Comparison of ENCODE assay signal across 11 cellular contexts in genomic region chr2:85647823-85648526, GRCh38. TPM values are rescaled to one million over a fixed set of nuclear protein-coding genes. Genes with fewer than 3 reads are reported as not detected.
DNase-seq lines count a peak whose midpoint lies in the region; ATAC-seq and TF ChIP-seq lines count a peak whose summit lies in the region.
"Had no signal": no experiment of that assay in that cellular context is flagged by ENCODE, and none has a peak within 500 bp of the region (broad histone marks: within the 10 kb centered on the region; RNA-seq: fewer than 3 reads in every experiment).

No MANE protein-coding gene starts in this region.

- BruUV-seq in Calu3 (replicated peaks; lab: Mats Ljungman, UMichigan): no TSS peak

- CTCF ChIA-PET in activated CD4-positive, alpha-beta memory T cell treated with anti-CD3 and anti-CD28 coated beads, Interleukin-2, amount 10 ng/mL, durations not matched to agents 7 days and 5 days (lab: Charles Lee): interaction anchor here (1.0 to 8.0 kb wide), 9 partner anchors 11 to 212 kb away, joined by 3 to 83 read pairs (median 5); no protein-coding TSS in a partner anchor
- CTCF ChIA-PET in activated CD4-positive, alpha-beta memory T cell treated with anti-CD3 and anti-CD28 coated beads for 36 hours (lab: Charles Lee): interaction anchor here (1.1 to 4.5 kb wide), 3 partner anchors 11 to 27 kb away, joined by 3 to 35 read pairs (median 3); no protein-coding TSS in a partner anchor
- CTCF ChIA-PET in Calu3 (lab: Charles Lee): interaction anchor here (3.0 kb wide), 1 partner anchor 11 kb away, joined by 10 read pairs; no protein-coding TSS in a partner anchor

- DNase-seq in activated CD4-positive, alpha-beta memory T cell treated with anti-CD3 and anti-CD28 coated beads, Interleukin-2, amount 10 ng/mL, durations not matched to agents 7 days and 5 days: no peak
- DNase-seq in activated CD4-positive, alpha-beta memory T cell treated with anti-CD3 and anti-CD28 coated beads for 36 hours: no peak
- DNase-seq in SKM-1 (lab: John Stamatoyannopoulos, UW; ENCODE audit: unreplicated experiment) (peak; percentile 46), OCI-M1 (lab: John Stamatoyannopoulos, UW) (no peak), NCI-H2107 (lab: John Stamatoyannopoulos, UW) (no peak), Calu3 (no peak)
- DNase-seq: stimulated activated CD4-positive, alpha-beta T cell treated with anti-CD3 and anti-CD28 coated beads, Interleukin-2, amount 100 ng/mL, for 48 hours had no signal

- no peaks in the 10 kb centered on the region for H3K27me3 Mint-ChIP-seq in activated CD4-positive, alpha-beta memory T cell treated with anti-CD3 and anti-CD28 coated beads, Interleukin-2, amount 10 ng/mL, durations not matched to agents 7 days and 5 days
- H3K27me3 Mint-ChIP-seq in activated CD4-positive, alpha-beta memory T cell treated with anti-CD3 and anti-CD28 coated beads for 36 hours: no peaks in the 10 kb centered on the region
- no peaks in the 10 kb centered on the region for H3K27me3 Mint-ChIP-seq in stimulated activated memory B cell treated with anti-CD40 and anti-IgM and Interleukin-4, amounts not matched to agents 10 μg/mL and 1 μg/mL and 100 μg/mL, for 72 hours
- H3K27me3 Mint-ChIP-seq in Calu3 (ENCODE audit: unreplicated experiment): no peaks in the 10 kb centered on the region

- H3K36me3 Mint-ChIP-seq in activated CD4-positive, alpha-beta memory T cell treated with anti-CD3 and anti-CD28 coated beads, Interleukin-2, amount 10 ng/mL, durations not matched to agents 7 days and 5 days (ENCODE audit: low read depth): peaks cover 67% of the 10 kb centered on the region
- H3K36me3 Mint-ChIP-seq in activated CD4-positive, alpha-beta memory T cell treated with anti-CD3 and anti-CD28 coated beads for 36 hours: peaks cover 54% of the 10 kb centered on the region
- H3K36me3 Mint-ChIP-seq in stimulated activated memory B cell treated with anti-CD40 and anti-IgM and Interleukin-4, amounts not matched to agents 10 μg/mL and 1 μg/mL and 100 μg/mL, for 72 hours: peaks cover 64% of the 10 kb centered on the region
- H3K36me3 Mint-ChIP-seq in Calu3 (ENCODE audit: insufficient read depth, unreplicated experiment): peaks cover 59% of the 10 kb centered on the region

- H3K4me1 Mint-ChIP-seq in activated CD4-positive, alpha-beta memory T cell treated with anti-CD3 and anti-CD28 coated beads, Interleukin-2, amount 10 ng/mL, durations not matched to agents 7 days and 5 days: peaks cover 10% of the 10 kb centered on the region
- peaks cover 3% of the 10 kb centered on the region for H3K4me1 Mint-ChIP-seq in activated CD4-positive, alpha-beta memory T cell treated with anti-CD3 and anti-CD28 coated beads for 36 hours (ENCODE audit: low read depth)
- peaks cover 26% of the 10 kb centered on the region for H3K4me1 Mint-ChIP-seq in stimulated activated memory B cell treated with anti-CD40 and anti-IgM and Interleukin-4, amounts not matched to agents 10 μg/mL and 1 μg/mL and 100 μg/mL, for 72 hours
- no peaks in the 10 kb centered on the region for H3K4me1 Mint-ChIP-seq in Calu3 (ENCODE audit: low read depth, unreplicated experiment)
- H3K4me1 Mint-ChIP-seq: GM23338 had no signal

- H3K9me3 Mint-ChIP-seq in activated CD4-positive, alpha-beta memory T cell treated with anti-CD3 and anti-CD28 coated beads, Interleukin-2, amount 10 ng/mL, durations not matched to agents 7 days and 5 days: no peaks in the 10 kb centered on the region
- no peaks in the 10 kb centered on the region for H3K9me3 Mint-ChIP-seq in activated CD4-positive, alpha-beta memory T cell treated with anti-CD3 and anti-CD28 coated beads for 36 hours
- no peaks in the 10 kb centered on the region for H3K9me3 Mint-ChIP-seq in stimulated activated memory B cell treated with anti-CD40 and anti-IgM and Interleukin-4, amounts not matched to agents 10 μg/mL and 1 μg/mL and 100 μg/mL, for 72 hours
- H3K9me3 Mint-ChIP-seq in Calu3 (ENCODE audit: low read depth, unreplicated experiment): no peaks in the 10 kb centered on the region
- H3K9me3 Mint-ChIP-seq: GM23338 had no signal

- peak; percentile 76 for ATAC-seq in HG02885 (IDR thresholded peaks at IDR 0.05; ENCODE audit: poor library complexity, unreplicated experiment)
- peak; percentile 99 for ATAC-seq in stimulated activated memory B cell treated with anti-CD40 and anti-IgM and Interleukin-4, amounts not matched to agents 10 μg/mL and 1 μg/mL and 100 μg/mL, for 72 hours

- TF ChIP-seq CTCF in Calu3 (IDR thresholded peaks at IDR 0.05; ENCODE audit: unreplicated experiment): no peak

- intact Hi-C loops in activated CD4-positive, alpha-beta memory T cell treated with anti-CD3 and anti-CD28 coated beads for 36 hours (cut with micrococcal nuclease): no loop called here
- intact Hi-C loops in Calu3 (cut with micrococcal nuclease; ENCODE audit: unreplicated experiment): loop anchor here (5.0 kb wide), 1 partner anchor 59 kb away; no protein-coding TSS in a partner anchor

- POLR2A ChIA-PET in activated CD4-positive, alpha-beta memory T cell treated with anti-CD3 and anti-CD28 coated beads, Interleukin-2, amount 10 ng/mL, durations not matched to agents 7 days and 5 days (lab: Charles Lee): no interaction called here
- POLR2A ChIA-PET in activated CD4-positive, alpha-beta memory T cell treated with anti-CD3 and anti-CD28 coated beads for 36 hours (lab: Charles Lee): no interaction called here

- H3K27ac Mint-ChIP-seq in activated CD4-positive, alpha-beta memory T cell treated with anti-CD3 and anti-CD28 coated beads, Interleukin-2, amount 10 ng/mL, durations not matched to agents 7 days and 5 days: peak overlapping the region; percentile 34
- no peak overlapping the region for H3K27ac Mint-ChIP-seq in activated CD4-positive, alpha-beta memory T cell treated with anti-CD3 and anti-CD28 coated beads for 36 hours
- H3K27ac Mint-ChIP-seq in stimulated activated memory B cell treated with anti-CD40 and anti-IgM and Interleukin-4, amounts not matched to agents 10 μg/mL and 1 μg/mL and 100 μg/mL, for 72 hours: peak overlapping the region; percentile 30
- no peak overlapping the region for H3K27ac Mint-ChIP-seq in Calu3 (ENCODE audit: unreplicated experiment)
- H3K27ac Mint-ChIP-seq: GM23338 had no signal

- no peak overlapping the region for H3K4me3 Mint-ChIP-seq in activated CD4-positive, alpha-beta memory T cell treated with anti-CD3 and anti-CD28 coated beads, Interleukin-2, amount 10 ng/mL, durations not matched to agents 7 days and 5 days
- H3K4me3 Mint-ChIP-seq in activated CD4-positive, alpha-beta memory T cell treated with anti-CD3 and anti-CD28 coated beads for 36 hours: no peak overlapping the region
- peak overlapping the region; percentile 2 for H3K4me3 Mint-ChIP-seq in stimulated activated memory B cell treated with anti-CD40 and anti-IgM and Interleukin-4, amounts not matched to agents 10 μg/mL and 1 μg/mL and 100 μg/mL, for 72 hours
- no peak overlapping the region for H3K4me3 Mint-ChIP-seq in Calu3 (ENCODE audit: low read depth, unreplicated experiment)
- H3K4me3 Mint-ChIP-seq: GM23338 had no signal

RNA-seq across cellular contexts. Expression of gene SFTPB, which starts 20.0 kb away (rescaled TPM):
- total RNA-seq in activated CD4-positive, alpha-beta memory T cell treated with anti-CD3 and anti-CD28 coated beads, Interleukin-2, amount 10 ng/mL, durations not matched to agents 7 days and 5 days: not detected
- total RNA-seq in activated CD4-positive, alpha-beta memory T cell treated with anti-CD3 and anti-CD28 coated beads for 36 hours: not detected
- not detected in 2 replicates for total RNA-seq in Calu3 (2022)
- total RNA-seq: GM23338, urinary bladder had no signal

RNA-seq across cellular contexts. Expression of gene USP39, which starts 32.0 kb away (rescaled TPM):
- total RNA-seq in activated CD4-positive, alpha-beta memory T cell treated with anti-CD3 and anti-CD28 coated beads, Interleukin-2, amount 10 ng/mL, durations not matched to agents 7 days and 5 days: 10 to 100 TPM; 69.1 to 71.2 TPM
- 10 to 100 TPM; 83.2 to 83.4 TPM for total RNA-seq in activated CD4-positive, alpha-beta memory T cell treated with anti-CD3 and anti-CD28 coated beads for 36 hours
- 58.4 and 62.6 TPM in 2 replicates for total RNA-seq in Calu3 (2022)

RNA-seq across cellular contexts. Expression of gene C2orf68, which starts 36.1 kb away (rescaled TPM):
- 10 to 100 TPM; 48.8 to 50.9 TPM for total RNA-seq in activated CD4-positive, alpha-beta memory T cell treated with anti-CD3 and anti-CD28 coated beads, Interleukin-2, amount 10 ng/mL, durations not matched to agents 7 days and 5 days
- 10 to 100 TPM; 36.3 to 39.1 TPM for total RNA-seq in activated CD4-positive, alpha-beta memory T cell treated with anti-CD3 and anti-CD28 coated beads for 36 hours
- total RNA-seq in Calu3 (2022): 39.2 and 40.4 TPM in 2 replicates

RNA-seq across cellular contexts. Expression of gene TMEM150A, which starts 45.5 kb away (rescaled TPM):
- total RNA-seq in activated CD4-positive, alpha-beta memory T cell treated with anti-CD3 and anti-CD28 coated beads, Interleukin-2, amount 10 ng/mL, durations not matched to agents 7 days and 5 days: 1 to 10 TPM; 1.3 to 2.0 TPM
- total RNA-seq in activated CD4-positive, alpha-beta memory T cell treated with anti-CD3 and anti-CD28 coated beads for 36 hours: 1 to 10 TPM; 1.2 to 1.6 TPM
- 12.1 and 13.3 TPM in 2 replicates for total RNA-seq in Calu3 (2022)

RNA-seq across cellular contexts. Expression of gene GNLY, which starts 46.2 kb away (rescaled TPM):
- 100 to 1,000 TPM; 569 to 599 TPM for total RNA-seq in activated CD4-positive, alpha-beta memory T cell treated with anti-CD3 and anti-CD28 coated beads, Interleukin-2, amount 10 ng/mL, durations not matched to agents 7 days and 5 days
- total RNA-seq in activated CD4-positive, alpha-beta memory T cell treated with anti-CD3 and anti-CD28 coated beads for 36 hours: 10 to 100 TPM; 21.5 to 22.8 TPM
- not detected in 2 replicates for total RNA-seq in Calu3 (2022)
- total RNA-seq: GM23338, urinary bladder had no signal

Comparison
In these comparisons a context has a peak if more than half of its experiments do, and no peak if none do; other contexts are left out.
1. H3K27ac Mint-ChIP-seq: peak in activated CD4-positive, alpha-beta memory T cell treated with anti-CD3 and anti-CD28 coated beads, Interleukin-2, amount 10 ng/mL, durations not matched to agents 7 days and 5 days (single experiment) and stimulated activated memory B cell treated with anti-CD40 and anti-IgM and Interleukin-4, amounts not matched to agents 10 μg/mL and 1 μg/mL and 100 μg/mL, for 72 hours (single experiment); none in activated CD4-positive, alpha-beta memory T cell treated with anti-CD3 and anti-CD28 coated beads for 36 hours (single experiment) and Calu3 (single experiment).